Comparison of ENCODE assay signal across 9 cellular contexts in genomic region chr11:74672956-74673895, GRCh38.
A peak's percentile ranks its signal among the peaks of the same experiment; 100 is the strongest.
DNase-seq lines count a peak whose midpoint lies in the region; ATAC-seq and TF ChIP-seq lines count a peak whose summit lies in the region.
"Had no signal": no experiment of that assay in that cellular context is flagged by ENCODE, and none has a peak within 500 bp of the region (broad histone marks: within the 10 kb centered on the region; RNA-seq: fewer than 3 reads in every experiment).

No MANE protein-coding gene starts in this region.

- H3K9me3 ChIP-seq in muscle layer of duodenum (ENCODE audit: control insufficient read depth in 1 of 2, low read length in 2 of 2) (no peaks in the 10 kb centered on the region), WERI-Rb-1 (ENCODE audit: severe bottlenecking) (peaks cover 9% of the 10 kb centered on the region)
- H3K9me3 ChIP-seq: tibial nerve had no signal

- peak overlapping the region; percentile 76 to 91 for H3K27ac ChIP-seq in coronary artery
- peak overlapping the region; percentile 89 for H3K27ac ChIP-seq in muscle layer of duodenum (ENCODE audit: low read length)
- no peak overlapping the region for H3K27ac ChIP-seq in WERI-Rb-1

- H3K36me3 ChIP-seq in muscle layer of duodenum (ENCODE audit: control insufficient read depth in 1 of 2, insufficient read depth in 2 of 2, low read length in 2 of 2) (no peaks in the 10 kb centered on the region), WERI-Rb-1 (no peaks in the 10 kb centered on the region)
- H3K36me3 ChIP-seq: tibial nerve had no signal

- TF ChIP-seq CTCF in AG09319 (IDR thresholded peaks at IDR 0.05; ENCODE audit: low read depth, low read length) (no peak), coronary artery (IDR thresholded peaks at IDR 0.05) (no peak), WERI-Rb-1 (IDR thresholded peaks at IDR 0.05; ENCODE audit: low read depth, low read length) (no peak)

- peak; percentile 92 for DNase-seq in AG09319 (ENCODE audit: extremely low read depth, low read depth)
- DNase-seq in NCI-H2196 (lab: John Stamatoyannopoulos, UW; ENCODE audit: unreplicated experiment), result peak; percentile 42
- DNase-seq in coronary artery (ENCODE audit: low spot score), result peak; percentile 88
- DNase-seq in activated effector memory CD4-positive, alpha-beta T cell treated with anti-CD3 and anti-CD28 coated beads, Interleukin-2, amount 50 U/mL, for 16 hours, result no peak
- DNase-seq in WERI-Rb-1, result no peak
- no peak for DNase-seq in activated CD4-positive, alpha-beta T cell treated with anti-CD3 and anti-CD28 coated beads for 1 hour

- peak overlapping the region; percentile 42 for H3K4me3 ChIP-seq in coronary artery
- H3K4me3 ChIP-seq in muscle layer of duodenum (ENCODE audit: low read depth in 1 of 2, low read length in 2 of 2), result no peak overlapping the region
- no peak overlapping the region for H3K4me3 ChIP-seq in WERI-Rb-1 (ENCODE audit: low read depth, low read length)
- H3K4me3 ChIP-seq: tibial nerve had no signal

- no peaks in the 10 kb centered on the region for H3K4me1 ChIP-seq in muscle layer of duodenum (ENCODE audit: control insufficient read depth in 1 of 2, insufficient read depth in 2 of 2, low read length in 2 of 2)

- H3K27me3 ChIP-seq in muscle layer of duodenum (ENCODE audit: low read depth, low read length) (no peaks in the 10 kb centered on the region), WERI-Rb-1 (ENCODE audit: insufficient read depth, low read depth, severe bottlenecking) (no peaks in the 10 kb centered on the region)
- H3K27me3 ChIP-seq: tibial nerve had no signal

- no peak for ATAC-seq in GM18870 (IDR thresholded peaks at IDR 0.05; ENCODE audit: unreplicated experiment)

Comparison
In these comparisons a context has a peak if more than half of its experiments do, and no peak if none do; other contexts are left out.
1. DNase-seq: peak in AG09319 (single experiment), NCI-H2196 (single experiment) and coronary artery (single experiment); none in activated effector memory CD4-positive, alpha-beta T cell treated with anti-CD3 and anti-CD28 coated beads, Interleukin-2, amount 50 U/mL, for 16 hours (single experiment), WERI-Rb-1 (single experiment) and activated CD4-positive, alpha-beta T cell treated with anti-CD3 and anti-CD28 coated beads for 1 hour (single experiment).